Comparison of ENCODE assay signal across 2 cellular contexts in the genomic region with DNA sequence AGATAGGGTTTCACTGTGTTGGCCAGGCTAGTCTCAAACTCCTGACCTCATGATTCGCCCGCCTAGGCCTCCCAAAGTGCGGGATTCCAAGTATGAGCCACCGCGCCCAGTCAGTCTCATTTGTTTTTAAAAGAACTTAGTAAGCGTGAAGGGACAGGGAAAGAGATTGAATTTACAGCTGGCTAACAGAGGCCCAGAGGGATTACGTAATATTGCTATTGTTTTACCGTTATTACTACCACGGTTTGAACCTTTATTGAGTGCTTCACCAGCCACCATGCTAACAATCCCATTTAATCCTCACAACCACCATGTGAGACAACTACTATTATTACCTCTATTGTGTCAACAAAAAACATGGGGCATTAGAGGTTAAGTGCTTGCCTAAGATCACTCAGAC.
A peak's percentile ranks its signal among the peaks of the same experiment; 100 is the strongest.
TF ChIP-seq lines count a peak whose summit lies in the region.

No MANE protein-coding gene starts in this region.

TF ChIP-seq in IMR-90, 13 proteins besides CTCF, POLR2A, EP300 and RAD21:
- TF ChIP-seq CEBPB (IDR thresholded peaks at IDR 0.05; ENCODE audit: low read depth, low read length) (peak; percentile 70), NFE2L2 (IDR thresholded peaks at IDR 0.05; ENCODE audit: low read depth, low read length) (no peak)

TF ChIP-seq in K562, 482 proteins besides CTCF, POLR2A, EP300 and RAD21:
- TF ChIP-seq CEBPG (CRISPR knock-in tag; IDR thresholded peaks at IDR 0.05) (no peak), CEBPG (tag; conservative IDR thresholded peaks at IDR 0.05 in 1 of 2, IDR thresholded peaks at IDR 0.05 in 1 of 2) (peak in 1 of 2 experiments; percentile 74; a peak in 2 of 4 replicates), BMI1 (IDR thresholded peaks at IDR 0.05; ENCODE audit: low read length) (no peak), CEBPB (tag; IDR thresholded peaks at IDR 0.05) (peak; percentile 63; the same call in 1 of the 2 replicates)
- TF ChIP-seq, protein P1, sequence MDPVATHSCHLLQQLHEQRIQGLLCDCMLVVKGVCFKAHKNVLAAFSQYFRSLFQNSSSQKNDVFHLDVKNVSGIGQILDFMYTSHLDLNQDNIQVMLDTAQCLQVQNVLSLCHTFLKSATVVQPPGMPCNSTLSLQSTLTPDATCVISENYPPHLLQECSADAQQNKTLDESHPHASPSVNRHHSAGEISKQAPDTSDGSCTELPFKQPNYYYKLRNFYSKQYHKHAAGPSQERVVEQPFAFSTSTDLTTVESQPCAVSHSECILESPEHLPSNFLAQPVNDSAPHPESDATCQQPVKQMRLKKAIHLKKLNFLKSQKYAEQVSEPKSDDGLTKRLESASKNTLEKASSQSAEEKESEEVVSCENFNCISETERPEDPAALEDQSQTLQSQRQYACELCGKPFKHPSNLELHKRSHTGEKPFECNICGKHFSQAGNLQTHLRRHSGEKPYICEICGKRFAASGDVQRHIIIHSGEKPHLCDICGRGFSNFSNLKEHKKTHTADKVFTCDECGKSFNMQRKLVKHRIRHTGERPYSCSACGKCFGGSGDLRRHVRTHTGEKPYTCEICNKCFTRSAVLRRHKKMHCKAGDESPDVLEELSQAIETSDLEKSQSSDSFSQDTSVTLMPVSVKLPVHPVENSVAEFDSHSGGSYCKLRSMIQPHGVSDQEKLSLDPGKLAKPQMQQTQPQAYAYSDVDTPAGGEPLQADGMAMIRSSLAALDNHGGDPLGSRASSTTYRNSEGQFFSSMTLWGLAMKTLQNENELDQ (CRISPR knock-in tag; IDR thresholded peaks at IDR 0.05; ENCODE audit: borderline replicate concordance): no peak
